Comparison of ENCODE assay signal across 1 cellular context in genomic region chr1:61782771-61783170, GRCh38.
A peak's percentile ranks its signal among the peaks of the same experiment; 100 is the strongest.
TF ChIP-seq lines count a peak whose summit lies in the region.

No MANE protein-coding gene starts in this region.

TF ChIP-seq in GM12878, 131 proteins besides CTCF, POLR2A, EP300 and RAD21 (continued from another document):
- TF ChIP-seq TCF3 (IDR thresholded peaks at IDR 0.05; ENCODE audit: borderline replicate concordance, insufficient read depth, low read depth, low read length) (no peak), USF1 (IDR thresholded peaks at IDR 0.05; ENCODE audit: borderline replicate concordance, extremely low read length, insufficient read depth, low read depth, low read length) (no peak), NBN (IDR thresholded peaks at IDR 0.05) (peak; percentile 70; the same call in 1 of the 2 replicates), SUPT20H (IDR thresholded peaks at IDR 0.05; ENCODE audit: borderline replicate concordance, control insufficient read depth, low read depth, low read length) (no peak), MTA3 (IDR thresholded peaks at IDR 0.05; ENCODE audit: borderline replicate concordance, low read length) (no peak), RELB (IDR thresholded peaks at IDR 0.05; ENCODE audit: low read depth) (peak; percentile 64), NFXL1 (IDR thresholded peaks at IDR 0.05; ENCODE audit: borderline replicate concordance) (no peak), TBL1XR1 (IDR thresholded peaks at IDR 0.05; ENCODE audit: low read depth, low read length) (no peak), TCF7 (IDR thresholded peaks at IDR 0.05; ENCODE audit: borderline replicate concordance) (peak; percentile 95), ATF2 (IDR thresholded peaks at IDR 0.05; ENCODE audit: low read length) (no peak), NR2C1 (IDR thresholded peaks at IDR 0.05) (no peak), RCOR1 (conservative IDR thresholded peaks at IDR 0.05; ENCODE audit: low read depth, low read length) (no peak), RBBP5 (conservative IDR thresholded peaks at IDR 0.05) (no peak), SMAD1 (IDR thresholded peaks at IDR 0.05; ENCODE audit: low read depth, partially characterized antibody) (no peak), MTA2 (IDR thresholded peaks at IDR 0.05; ENCODE audit: low read depth) (peak; percentile 78)
- TF ChIP-seq, protein P1, sequence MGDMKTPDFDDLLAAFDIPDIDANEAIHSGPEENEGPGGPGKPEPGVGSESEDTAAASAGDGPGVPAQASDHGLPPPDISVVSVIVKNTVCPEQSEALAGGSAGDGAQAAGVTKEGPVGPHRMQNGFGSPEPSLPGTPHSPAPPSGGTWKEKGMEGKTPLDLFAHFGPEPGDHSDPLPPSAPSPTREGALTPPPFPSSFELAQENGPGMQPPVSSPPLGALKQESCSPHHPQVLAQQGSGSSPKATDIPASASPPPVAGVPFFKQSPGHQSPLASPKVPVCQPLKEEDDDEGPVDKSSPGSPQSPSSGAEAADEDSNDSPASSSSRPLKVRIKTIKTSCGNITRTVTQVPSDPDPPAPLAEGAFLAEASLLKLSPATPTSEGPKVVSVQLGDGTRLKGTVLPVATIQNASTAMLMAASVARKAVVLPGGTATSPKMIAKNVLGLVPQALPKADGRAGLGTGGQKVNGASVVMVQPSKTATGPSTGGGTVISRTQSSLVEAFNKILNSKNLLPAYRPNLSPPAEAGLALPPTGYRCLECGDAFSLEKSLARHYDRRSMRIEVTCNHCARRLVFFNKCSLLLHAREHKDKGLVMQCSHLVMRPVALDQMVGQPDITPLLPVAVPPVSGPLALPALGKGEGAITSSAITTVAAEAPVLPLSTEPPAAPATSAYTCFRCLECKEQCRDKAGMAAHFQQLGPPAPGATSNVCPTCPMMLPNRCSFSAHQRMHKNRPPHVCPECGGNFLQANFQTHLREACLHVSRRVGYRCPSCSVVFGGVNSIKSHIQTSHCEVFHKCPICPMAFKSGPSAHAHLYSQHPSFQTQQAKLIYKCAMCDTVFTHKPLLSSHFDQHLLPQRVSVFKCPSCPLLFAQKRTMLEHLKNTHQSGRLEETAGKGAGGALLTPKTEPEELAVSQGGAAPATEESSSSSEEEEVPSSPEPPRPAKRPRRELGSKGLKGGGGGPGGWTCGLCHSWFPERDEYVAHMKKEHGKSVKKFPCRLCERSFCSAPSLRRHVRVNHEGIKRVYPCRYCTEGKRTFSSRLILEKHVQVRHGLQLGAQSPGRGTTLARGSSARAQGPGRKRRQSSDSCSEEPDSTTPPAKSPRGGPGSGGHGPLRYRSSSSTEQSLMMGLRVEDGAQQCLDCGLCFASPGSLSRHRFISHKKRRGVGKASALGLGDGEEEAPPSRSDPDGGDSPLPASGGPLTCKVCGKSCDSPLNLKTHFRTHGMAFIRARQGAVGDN (IDR thresholded peaks at IDR 0.05): no peak
- TF ChIP-seq, protein P2, sequence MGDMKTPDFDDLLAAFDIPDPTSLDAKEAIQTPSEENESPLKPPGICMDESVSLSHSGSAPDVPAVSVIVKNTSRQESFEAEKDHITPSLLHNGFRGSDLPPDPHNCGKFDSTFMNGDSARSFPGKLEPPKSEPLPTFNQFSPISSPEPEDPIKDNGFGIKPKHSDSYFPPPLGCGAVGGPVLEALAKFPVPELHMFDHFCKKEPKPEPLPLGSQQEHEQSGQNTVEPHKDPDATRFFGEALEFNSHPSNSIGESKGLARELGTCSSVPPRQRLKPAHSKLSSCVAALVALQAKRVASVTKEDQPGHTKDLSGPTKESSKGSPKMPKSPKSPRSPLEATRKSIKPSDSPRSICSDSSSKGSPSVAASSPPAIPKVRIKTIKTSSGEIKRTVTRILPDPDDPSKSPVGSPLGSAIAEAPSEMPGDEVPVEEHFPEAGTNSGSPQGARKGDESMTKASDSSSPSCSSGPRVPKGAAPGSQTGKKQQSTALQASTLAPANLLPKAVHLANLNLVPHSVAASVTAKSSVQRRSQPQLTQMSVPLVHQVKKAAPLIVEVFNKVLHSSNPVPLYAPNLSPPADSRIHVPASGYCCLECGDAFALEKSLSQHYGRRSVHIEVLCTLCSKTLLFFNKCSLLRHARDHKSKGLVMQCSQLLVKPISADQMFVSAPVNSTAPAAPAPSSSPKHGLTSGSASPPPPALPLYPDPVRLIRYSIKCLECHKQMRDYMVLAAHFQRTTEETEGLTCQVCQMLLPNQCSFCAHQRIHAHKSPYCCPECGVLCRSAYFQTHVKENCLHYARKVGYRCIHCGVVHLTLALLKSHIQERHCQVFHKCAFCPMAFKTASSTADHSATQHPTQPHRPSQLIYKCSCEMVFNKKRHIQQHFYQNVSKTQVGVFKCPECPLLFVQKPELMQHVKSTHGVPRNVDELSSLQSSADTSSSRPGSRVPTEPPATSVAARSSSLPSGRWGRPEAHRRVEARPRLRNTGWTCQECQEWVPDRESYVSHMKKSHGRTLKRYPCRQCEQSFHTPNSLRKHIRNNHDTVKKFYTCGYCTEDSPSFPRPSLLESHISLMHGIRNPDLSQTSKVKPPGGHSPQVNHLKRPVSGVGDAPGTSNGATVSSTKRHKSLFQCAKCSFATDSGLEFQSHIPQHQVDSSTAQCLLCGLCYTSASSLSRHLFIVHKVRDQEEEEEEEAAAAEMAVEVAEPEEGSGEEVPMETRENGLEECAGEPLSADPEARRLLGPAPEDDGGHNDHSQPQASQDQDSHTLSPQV (IDR thresholded peaks at IDR 0.05): no peak
